10 cellular contexts compared by ENCODE assay signal in the genomic region with DNA sequence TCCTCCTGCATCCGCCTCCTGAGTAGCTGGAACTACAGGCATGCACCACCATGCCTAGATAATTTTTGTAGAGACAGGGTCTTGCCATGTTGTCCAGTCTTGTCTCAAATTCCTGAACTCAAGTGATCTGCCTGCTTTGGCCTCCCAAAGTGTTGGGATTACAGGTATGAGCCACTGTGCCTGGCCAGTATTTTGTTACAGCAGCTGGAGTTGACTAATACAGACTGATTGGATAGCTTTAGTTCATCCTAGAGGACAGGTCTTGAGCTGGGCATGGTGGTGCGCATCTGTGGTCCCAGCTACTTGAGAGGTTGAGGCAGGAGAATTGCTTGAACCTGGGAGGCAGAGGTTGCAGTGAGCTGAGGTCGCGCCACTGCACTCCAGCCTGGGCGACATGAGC. TPM values are rescaled to one million over a fixed set of nuclear protein-coding genes. Genes with fewer than 3 reads are reported as not detected.
"Had no signal": no experiment of that assay in that cellular context is flagged by ENCODE, and none has a peak within 500 bp of the region (broad histone marks: within the 10 kb centered on the region; RNA-seq: fewer than 3 reads in every experiment).

No MANE protein-coding gene starts in this region.

RNA-seq across cellular contexts. Expression of a gene that starts 40.0 kb away (rescaled TPM):
- total RNA-seq: activated CD4-positive, alpha-beta memory T cell treated with anti-CD3 and anti-CD28 coated beads, Interleukin-2, amount 10 ng/mL, durations not matched to agents 7 days and 5 days; activated CD4-positive, alpha-beta T cell treated with anti-CD3 and anti-CD28 coated beads for 36 hours; activated CD4-positive, alpha-beta T cell treated with anti-CD3 and anti-CD28 coated beads, Interleukin-2, amount 10 ng/mL, durations not matched to agents 7 days and 5 days; activated CD8-positive, alpha-beta memory T cell treated with anti-CD3 and anti-CD28 coated beads, Interleukin-2, amount 10 ng/mL, durations not matched to agents 7 days and 5 days; activated CD8-positive, alpha-beta T cell treated with anti-CD3 and anti-CD28 coated beads, Interleukin-2, amount 10 ng/mL, durations not matched to agents 7 days and 5 days; activated naive CD8-positive, alpha-beta T cell treated with anti-CD3 and anti-CD28 coated beads, Interleukin-2, amount 10 ng/mL, durations not matched to agents 7 days and 5 days; activated T-helper 2 cell treated with anti-CD3 and anti-CD28 coated beads, Interferon-gamma antibody, Interleukin-2, Interleukin-4, amounts not matched to agents 10 μg/mL and 5 μg/mL and 100 μg/mL, durations not matched to agents 14 hours and 24 hours and 36 hours; ascending aorta; bronchial epithelial cell; chondrocyte had no signal
